Comparison of ENCODE assay signal across 8 cellular contexts in the genomic region with DNA sequence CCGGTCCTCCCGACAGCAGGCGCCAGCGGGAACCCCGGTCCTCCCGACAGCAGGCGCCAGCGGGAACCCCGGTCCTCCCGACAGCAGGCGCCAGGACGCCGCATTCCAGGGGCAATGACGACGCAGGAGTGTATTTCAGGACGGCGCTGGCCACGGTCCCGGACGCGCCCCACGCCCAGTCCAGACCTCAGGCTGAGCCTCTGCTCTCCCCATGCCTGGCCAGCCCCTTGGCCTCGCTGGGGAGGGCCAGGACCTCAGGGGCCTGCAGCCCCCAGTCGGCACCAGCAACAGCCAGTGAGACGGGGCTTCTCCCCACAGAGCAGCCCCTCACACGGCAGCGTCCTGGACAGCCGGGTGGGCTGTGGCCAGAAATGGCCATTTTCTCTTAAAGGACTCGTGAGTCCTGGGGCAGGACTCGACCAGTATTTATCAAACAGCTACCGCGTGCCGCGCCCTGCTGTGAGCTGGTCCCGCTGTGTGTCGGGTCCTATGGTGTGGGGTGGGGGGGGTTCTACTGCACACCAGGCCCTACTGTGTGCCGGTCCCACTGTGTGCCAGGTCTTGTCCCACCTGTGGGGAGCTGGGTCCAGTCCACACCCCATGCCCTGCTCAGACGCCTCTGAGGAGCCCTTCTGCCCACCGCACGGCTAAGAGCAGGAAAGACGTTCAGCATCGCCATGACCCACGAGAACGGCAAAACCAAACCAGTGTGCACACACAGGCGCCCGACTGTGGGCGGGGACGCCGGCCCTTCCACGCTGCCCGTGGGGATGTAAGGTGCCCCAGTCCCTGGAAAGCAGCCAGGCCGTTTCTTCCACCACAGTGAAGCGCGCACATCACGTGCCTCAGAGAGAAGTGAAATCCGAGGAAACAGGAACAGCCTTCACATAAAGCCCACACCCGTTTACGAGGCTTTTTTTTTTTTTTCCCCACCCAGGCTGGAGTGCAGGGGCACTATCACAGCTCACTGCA. TPM values are rescaled to one million over a fixed set of nuclear protein-coding genes. Genes with fewer than 3 reads are reported as not detected.
DNase-seq lines count a peak whose midpoint lies in the region; ATAC-seq and TF ChIP-seq lines count a peak whose summit lies in the region.

No MANE protein-coding gene starts in this region.

- intact Hi-C loops in CD8-positive, alpha-beta T cell (cut with DNase I, micrococcal nuclease), result loop anchor here (1.0 to 5.0 kb wide), 2 partner anchors 45 to 158 kb away; a partner anchor contains a TSS
- intact Hi-C loops in breast epithelium (cut with DNase I; ENCODE audit: low total_unique reads), result loop anchor here (2.0 kb wide), 1 partner anchor 43 kb away; no protein-coding TSS in a partner anchor

- H3K9me3 ChIP-seq in CD8-positive, alpha-beta T cell (ENCODE audit: low read length), result no peaks in the 10 kb centered on the region
- H3K9me3 ChIP-seq in breast epithelium, result peaks cover 0 to 3% of the 10 kb centered on the region in 2 donors
- H3K9me3 ChIP-seq in thoracic aorta, result no peaks in the 10 kb centered on the region

- POLR2A ChIA-PET in CD8-positive, alpha-beta T cell (lab: Charles Lee), result interaction anchor here (0.7 to 4.8 kb wide), 4 partner anchors 13 to 65 kb away, joined by 3 to 29 read pairs (median 10); a partner anchor contains a TSS

- peaks cover 15% of the 10 kb centered on the region for H3K4me1 ChIP-seq in CD8-positive, alpha-beta T cell (ENCODE audit: insufficient read depth, low read length)
- H3K4me1 ChIP-seq in breast epithelium (no peaks in the 10 kb centered on the region), thoracic aorta (ENCODE audit: control insufficient read depth in 1 of 2, low read depth in 2 of 2) (peaks cover 0 to 8% of the 10 kb centered on the region in 2 donors)

- H3K9me3 Mint-ChIP-seq in CD8-positive, alpha-beta T cell, result no peaks in the 10 kb centered on the region
- no peaks in the 10 kb centered on the region for H3K9me3 Mint-ChIP-seq in T-helper 2 cell treated with Interferon-gamma antibody and Interleukin-4, amounts not matched to agents 5 μg/mL and 100 μg/mL, for 36 hours

- H3K27ac ChIP-seq in CD8-positive, alpha-beta T cell (ENCODE audit: low read depth, low read length), result no peak overlapping the region
- H3K27ac ChIP-seq in breast epithelium, result no peak overlapping the region
- H3K27ac ChIP-seq in thoracic aorta, result no peak overlapping the region

- TF ChIP-seq CTCF in CD8-positive, alpha-beta T cell (IDR thresholded peaks at IDR 0.05), result no peak
- TF ChIP-seq CTCF in breast epithelium (IDR thresholded peaks at IDR 0.05), result no peak
- TF ChIP-seq CTCF in thoracic aorta (IDR thresholded peaks at IDR 0.05), result no peak

- H3K27ac Mint-ChIP-seq in CD8-positive, alpha-beta T cell, result peak overlapping the region; percentile 75
- no peak overlapping the region for H3K27ac Mint-ChIP-seq in T-helper 2 cell treated with Interferon-gamma antibody and Interleukin-4, amounts not matched to agents 5 μg/mL and 100 μg/mL, for 36 hours

- no peaks in the 10 kb centered on the region for H3K27me3 ChIP-seq in CD8-positive, alpha-beta T cell (ENCODE audit: insufficient read depth, low read length)
- H3K27me3 ChIP-seq in breast epithelium (no peaks in the 10 kb centered on the region), thoracic aorta (replicated peaks; ENCODE audit: insufficient read depth) (no peaks in the 10 kb centered on the region)

- peak in 4 of 7 experiments; percentile 30 to 64 (median 47) for DNase-seq in CD8-positive, alpha-beta T cell
- peak; percentile 98 for DNase-seq in MV-4-11 (lab: John Stamatoyannopoulos, UW)
- no peak for DNase-seq in breast epithelium (ENCODE audit: low spot score in 2 of 2)
- peak; percentile 70 for DNase-seq in left lobe of liver (ENCODE audit: low spot score)
- DNase-seq in thoracic aorta (ENCODE audit: low spot score), result no peak
- DNase-seq in H4 (ENCODE audit: low spot score), result no peak
- no peak for DNase-seq in stimulated activated CD4-positive, alpha-beta T cell treated with anti-CD3 and anti-CD28 coated beads, Interleukin-2, amount 100 ng/mL, for 48 hours
- no peak for DNase-seq in T-helper 2 cell treated with Interferon-gamma antibody and Interleukin-4, amounts not matched to agents 5 μg/mL and 100 μg/mL, for 36 hours (ENCODE audit: low spot score)

- no peak for TF ChIP-seq POLR2A in breast epithelium (IDR thresholded peaks at IDR 0.05)

- no peaks in the 10 kb centered on the region for H3K36me3 ChIP-seq in CD8-positive, alpha-beta T cell (ENCODE audit: insufficient read depth, low read length)
- H3K36me3 ChIP-seq in breast epithelium, result no peaks in the 10 kb centered on the region
- no peaks in the 10 kb centered on the region for H3K36me3 ChIP-seq in thoracic aorta

- H3K27me3 Mint-ChIP-seq in CD8-positive, alpha-beta T cell (ENCODE audit: low read depth), result no peaks in the 10 kb centered on the region
- peaks cover 4% of the 10 kb centered on the region for H3K27me3 Mint-ChIP-seq in T-helper 2 cell treated with Interferon-gamma antibody and Interleukin-4, amounts not matched to agents 5 μg/mL and 100 μg/mL, for 36 hours (ENCODE audit: low read depth)

- ATAC-seq in CD8-positive, alpha-beta T cell, result peak; percentile 19
- ATAC-seq in left lobe of liver (peak; percentile 59), thoracic aorta (ENCODE audit: insufficient number of reproducible peaks, low FRiP score, low read depth) (no peak)

- peak overlapping the region; percentile 48 for H3K4me3 ChIP-seq in CD8-positive, alpha-beta T cell (ENCODE audit: low read depth, low read length)
- peak overlapping the region; percentile 24 to 53 (median 25) for H3K4me3 ChIP-seq in breast epithelium
- peak overlapping the region; percentile 59 for H3K4me3 ChIP-seq in thoracic aorta

- peaks cover 9% of the 10 kb centered on the region for H3K4me1 Mint-ChIP-seq in CD8-positive, alpha-beta T cell (ENCODE audit: low read depth)
- H3K4me1 Mint-ChIP-seq in T-helper 2 cell treated with Interferon-gamma antibody and Interleukin-4, amounts not matched to agents 5 μg/mL and 100 μg/mL, for 36 hours (ENCODE audit: low read depth), result no peaks in the 10 kb centered on the region

- CTCF ChIA-PET in CD8-positive, alpha-beta T cell (lab: Charles Lee), result interaction anchor here (1.1 to 4.3 kb wide), 10 partner anchors 12 to 156 kb away, joined by 3 to 33 read pairs (median 8); a partner anchor contains a TSS

- no peaks in the 10 kb centered on the region for H3K36me3 Mint-ChIP-seq in CD8-positive, alpha-beta T cell
- no peaks in the 10 kb centered on the region for H3K36me3 Mint-ChIP-seq in T-helper 2 cell treated with Interferon-gamma antibody and Interleukin-4, amounts not matched to agents 5 μg/mL and 100 μg/mL, for 36 hours (ENCODE audit: low read depth)

- H3K4me3 Mint-ChIP-seq in CD8-positive, alpha-beta T cell, result peak overlapping the region; percentile 55
- no peak overlapping the region for H3K4me3 Mint-ChIP-seq in T-helper 2 cell treated with Interferon-gamma antibody and Interleukin-4, amounts not matched to agents 5 μg/mL and 100 μg/mL, for 36 hours

RNA-seq across cellular contexts. Expression of a gene that starts 33.3 kb away (rescaled TPM):
- total RNA-seq in CD8-positive, alpha-beta T cell, result 10 to 100 TPM; 75.4 to 83.1 TPM
- total RNA-seq in breast epithelium (10 to 100 TPM; 23.7 to 33.4 (median 29.5) TPM), left lobe of liver (38.2 TPM), thoracic aorta (10 to 100 TPM; 26.9 to 28.4 TPM)
- 42.0 and 50.6 TPM in 2 replicates for total RNA-seq in H4 (2014; rRNA removed; shearing (Covaris generic))

RNA-seq across cellular contexts. Expression of a gene that starts 44.8 kb away (rescaled TPM):
- total RNA-seq in CD8-positive, alpha-beta T cell, result 10 to 100 TPM; 10.9 to 11.5 TPM
- total RNA-seq in breast epithelium (10 to 100 TPM in 2 of 3 donors, 1 to 10 TPM in 1; 7.5 to 15.5 (median 14.0) TPM), left lobe of liver (2.8 TPM), thoracic aorta (10 to 100 TPM; 24.5 to 24.6 TPM)
- 0.82 and 1.4 TPM in 2 replicates for total RNA-seq in H4 (2014; rRNA removed; shearing (Covaris generic))

Comparison
In these comparisons a context has a peak if more than half of its experiments do, and no peak if none do; other contexts are left out.
1. DNase-seq: peak in CD8-positive, alpha-beta T cell (4 of 7), MV-4-11 (single experiment) and left lobe of liver (single experiment); none in breast epithelium (0 of 2), thoracic aorta (single experiment), H4 (single experiment), stimulated activated CD4-positive, alpha-beta T cell treated with anti-CD3 and anti-CD28 coated beads, Interleukin-2, amount 100 ng/mL, for 48 hours (0 of 2) and T-helper 2 cell treated with Interferon-gamma antibody and Interleukin-4, amounts not matched to agents 5 μg/mL and 100 μg/mL, for 36 hours (single experiment).
2. Peak in every context shown above with its lines, with median percentiles within 50 percentile points of each other: H3K4me3 ChIP-seq.